1 cellular context compared by ENCODE assay signal in the genomic region with DNA sequence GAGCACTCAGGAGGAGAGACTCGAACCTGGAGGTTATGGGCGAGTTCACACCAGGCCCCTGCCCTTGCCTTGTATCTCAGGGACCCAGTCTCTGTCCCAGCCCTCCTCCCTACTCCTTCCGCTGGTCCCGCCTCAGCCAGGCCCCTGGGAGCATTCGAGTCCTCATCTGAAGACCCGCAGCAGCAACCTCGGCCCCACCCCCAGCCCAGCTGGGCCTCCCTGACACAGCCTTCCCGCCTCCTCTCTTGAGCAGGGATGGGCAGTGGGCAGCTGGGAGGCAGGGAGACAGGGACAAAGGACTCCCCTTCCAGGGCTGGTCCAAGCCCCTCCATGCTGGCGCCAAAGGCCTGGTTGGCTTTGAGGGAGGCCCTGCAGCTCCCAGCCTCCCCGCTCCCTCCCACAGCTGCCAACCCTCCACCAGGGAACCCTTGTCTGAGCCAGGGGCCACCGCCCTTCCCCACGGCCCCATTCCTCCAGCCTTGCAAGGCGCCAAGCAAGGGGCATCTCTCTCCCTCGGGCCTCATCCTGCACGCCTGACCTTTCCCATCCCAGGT.
TF ChIP-seq lines count a peak whose summit lies in the region.

No MANE protein-coding gene starts in this region.

TF ChIP-seq in K562, 482 proteins besides CTCF, POLR2A, EP300 and RAD21:
- TF ChIP-seq FOXJ2 (tag; IDR thresholded peaks at IDR 0.05), result no peak
- TF ChIP-seq TEAD2 (tag; IDR thresholded peaks at IDR 0.05), result no peak
- TF ChIP-seq, protein P1, sequence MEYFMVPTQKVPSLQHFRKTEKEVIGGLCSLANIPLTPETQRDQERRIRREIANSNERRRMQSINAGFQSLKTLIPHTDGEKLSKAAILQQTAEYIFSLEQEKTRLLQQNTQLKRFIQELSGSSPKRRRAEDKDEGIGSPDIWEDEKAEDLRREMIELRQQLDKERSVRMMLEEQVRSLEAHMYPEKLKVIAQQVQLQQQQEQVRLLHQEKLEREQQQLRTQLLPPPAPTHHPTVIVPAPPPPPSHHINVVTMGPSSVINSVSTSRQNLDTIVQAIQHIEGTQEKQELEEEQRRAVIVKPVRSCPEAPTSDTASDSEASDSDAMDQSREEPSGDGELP (CRISPR knock-in tag; IDR thresholded peaks at IDR 0.05; ENCODE audit: borderline replicate concordance), result peak; percentile 49; the same call in 1 of the 2 replicates
